In the genomic region with DNA sequence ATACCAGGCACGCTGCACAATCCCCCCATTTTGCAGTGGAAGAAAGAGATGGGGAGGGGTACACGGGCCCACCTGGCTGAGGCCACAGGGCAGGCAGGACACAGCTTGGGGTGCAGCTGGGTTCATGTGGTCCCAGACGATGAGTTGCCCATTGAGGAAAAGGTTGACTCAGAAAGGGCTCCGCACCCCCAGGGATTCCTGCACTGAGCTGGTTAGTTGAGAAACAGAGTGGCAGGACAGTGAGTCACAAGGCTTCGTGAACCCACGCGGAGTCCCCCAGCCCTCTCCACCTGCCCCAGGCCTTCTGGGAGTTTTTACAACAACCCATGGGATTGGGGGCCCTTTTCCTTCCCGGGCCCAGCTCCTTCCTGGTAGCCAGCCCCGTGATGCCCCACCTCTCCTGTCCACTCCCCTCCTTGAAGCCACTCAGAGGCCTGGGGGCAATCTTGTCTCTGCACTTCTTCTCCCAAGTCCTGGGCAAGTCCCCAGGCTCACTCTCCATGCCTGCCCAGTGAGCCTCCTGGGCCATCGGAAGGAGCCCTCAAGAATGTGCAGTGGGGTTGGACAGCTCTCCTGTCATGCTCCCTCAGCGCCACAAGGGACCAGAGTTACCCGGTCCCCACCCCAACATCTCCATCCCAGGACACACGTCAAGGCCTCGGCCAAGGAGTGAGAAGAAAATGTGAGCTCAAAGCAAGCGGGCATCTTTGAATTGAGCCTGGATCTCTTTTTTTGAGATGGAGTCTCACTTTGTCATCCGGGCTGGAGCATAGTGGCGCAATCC, we compare ENCODE assay signal across 1 cellular context.
TF ChIP-seq lines count a peak whose summit lies in the region.

No MANE protein-coding gene starts in this region.

TF ChIP-seq in IMR-90, 13 proteins besides CTCF, POLR2A, EP300 and RAD21:
- TF ChIP-seq CEBPB (IDR thresholded peaks at IDR 0.05; ENCODE audit: low read depth, low read length) (peak; percentile 50; the same call in 1 of the 2 replicates), FOS (IDR thresholded peaks at IDR 0.05; ENCODE audit: low read depth, low read length) (peak; percentile 54; the same call in 1 of the 2 replicates), USF2 (IDR thresholded peaks at IDR 0.05; ENCODE audit: low read depth, low read length) (no peak)
